8 cellular contexts compared by ENCODE assay signal in the genomic region with DNA sequence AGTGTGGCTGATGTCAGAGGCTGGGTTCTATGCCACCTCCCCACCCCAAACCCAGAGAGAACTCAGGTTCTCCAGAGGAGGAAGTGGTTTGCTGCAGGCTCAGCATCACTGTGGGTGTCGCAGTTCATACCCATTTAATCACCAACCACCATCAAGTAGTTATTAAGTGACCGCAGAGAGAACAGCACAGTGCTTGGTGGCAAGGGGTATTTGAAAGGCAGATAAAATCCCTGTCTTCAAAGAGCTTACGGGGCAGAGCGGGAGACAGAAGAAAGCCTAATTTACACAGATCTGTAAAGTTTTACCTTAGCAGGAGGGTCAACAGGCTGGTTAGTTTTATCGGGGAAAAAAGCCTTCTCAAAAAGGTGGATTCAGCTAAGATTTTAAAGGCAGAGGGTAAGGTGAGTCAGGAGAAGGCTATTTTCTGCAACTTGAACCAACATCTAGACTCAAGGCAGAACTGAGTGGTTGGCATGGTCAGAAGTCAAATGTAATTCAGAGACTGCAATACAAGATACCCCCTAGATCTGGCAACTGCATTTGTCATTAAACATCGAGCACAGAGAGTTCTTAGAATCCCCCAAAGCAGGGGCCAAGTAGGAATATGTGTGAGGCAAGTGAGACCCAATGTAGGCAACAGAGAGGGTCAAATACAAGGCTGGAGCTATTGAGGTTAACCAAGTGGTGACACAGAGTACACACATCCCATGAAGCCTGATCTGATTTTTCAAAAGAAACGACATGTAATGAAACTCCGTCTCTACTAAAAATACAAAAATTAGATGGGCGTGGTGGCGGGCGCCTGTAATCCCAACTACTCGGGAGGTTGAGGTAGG. TPM values are rescaled to one million over a fixed set of nuclear protein-coding genes. Genes with fewer than 3 reads are reported as not detected.
A peak's percentile ranks its signal among the peaks of the same experiment; 100 is the strongest.
DNase-seq lines count a peak whose midpoint lies in the region; ATAC-seq and TF ChIP-seq lines count a peak whose summit lies in the region.

No MANE protein-coding gene starts in this region.

- no peak overlapping the region for H3K27ac ChIP-seq in substantia nigra (ENCODE audit: low read depth, low read length, poor library complexity, severe bottlenecking)

- ATAC-seq in left cardiac atrium (peak; percentile 10 to 47), natural killer cell (peak; percentile 65 to 88 (median 84)), HG02885 (IDR thresholded peaks at IDR 0.05; ENCODE audit: poor library complexity, unreplicated experiment) (no peak)

- TF ChIP-seq CTCF in natural killer cell (IDR thresholded peaks at IDR 0.05) = no peak

- no peaks in the 10 kb centered on the region for H3K9me3 Mint-ChIP-seq in activated T-helper 1 cell treated with anti-CD3 and anti-CD28 coated beads, Interleukin-12 subunit alpha, Interleukin-12 subunit beta, Interleukin-2, Interleukin-4 antibody, amounts not matched to agents 30 ng/mL and 10 ng/mL and 1 ng/mL, durations not matched to agents 14 hours and 24 hours and 36 hours
- H3K9me3 Mint-ChIP-seq in natural killer cell = no peaks in the 10 kb centered on the region

- DNase-seq in left cardiac atrium = no peak
- DNase-seq in cardiac septum (ENCODE audit: low spot score) = no peak
- DNase-seq in activated T-helper 1 cell treated with anti-CD3 and anti-CD28 coated beads, Interleukin-12 subunit alpha, Interleukin-12 subunit beta, Interleukin-2, Interleukin-4 antibody, amounts not matched to agents 30 ng/mL and 10 ng/mL and 1 ng/mL, durations not matched to agents 14 hours and 24 hours and 36 hours (ENCODE audit: low spot score) = peak; percentile 67
- DNase-seq in natural killer cell = peak; percentile 74
- DNase-seq in NCI-H2029 (lab: John Stamatoyannopoulos, UW) = no peak
- DNase-seq in NCI-H82 treated with DMSO at 0.1 percent for 48 hours (lab: John Stamatoyannopoulos, UW; ENCODE audit: unreplicated experiment) = no peak
- DNase-seq in substantia nigra (lab: John Stamatoyannopoulos, UW) = no peak

- H3K4me1 Mint-ChIP-seq in activated T-helper 1 cell treated with anti-CD3 and anti-CD28 coated beads, Interleukin-12 subunit alpha, Interleukin-12 subunit beta, Interleukin-2, Interleukin-4 antibody, amounts not matched to agents 30 ng/mL and 10 ng/mL and 1 ng/mL, durations not matched to agents 14 hours and 24 hours and 36 hours (ENCODE audit: low read depth) = peaks cover 89% of the 10 kb centered on the region
- H3K4me1 Mint-ChIP-seq in natural killer cell = peaks cover 86 to 88% of the 10 kb centered on the region in 2 donors

- H3K36me3 Mint-ChIP-seq in activated T-helper 1 cell treated with anti-CD3 and anti-CD28 coated beads, Interleukin-12 subunit alpha, Interleukin-12 subunit beta, Interleukin-2, Interleukin-4 antibody, amounts not matched to agents 30 ng/mL and 10 ng/mL and 1 ng/mL, durations not matched to agents 14 hours and 24 hours and 36 hours (ENCODE audit: low read depth) = peaks cover 34% of the 10 kb centered on the region
- peaks cover 9% of the 10 kb centered on the region for H3K36me3 Mint-ChIP-seq in natural killer cell

- peak overlapping the region; percentile 79 for H3K27ac Mint-ChIP-seq in activated T-helper 1 cell treated with anti-CD3 and anti-CD28 coated beads, Interleukin-12 subunit alpha, Interleukin-12 subunit beta, Interleukin-2, Interleukin-4 antibody, amounts not matched to agents 30 ng/mL and 10 ng/mL and 1 ng/mL, durations not matched to agents 14 hours and 24 hours and 36 hours
- peak overlapping the region; percentile 89 to 94 for H3K27ac Mint-ChIP-seq in natural killer cell

- intact Hi-C loops in left cardiac atrium (cut with DNase I) = no loop called here
- intact Hi-C loops in cardiac septum (cut with DNase I) = no loop called here
- intact Hi-C loops in activated T-helper 1 cell treated with anti-CD3 and anti-CD28 coated beads, Interleukin-12 subunit alpha, Interleukin-12 subunit beta, Interleukin-2, Interleukin-4 antibody, amounts not matched to agents 30 ng/mL and 10 ng/mL and 1 ng/mL, durations not matched to agents 14 hours and 24 hours and 36 hours (cut with micrococcal nuclease) = loop anchor here (1.0 to 5.0 kb wide), 4 partner anchors 12 to 135 kb away; a partner anchor contains a TSS
- intact Hi-C loops in natural killer cell (cut with micrococcal nuclease) = loop anchor here (1.0 to 2.0 kb wide), 3 partner anchors 10 to 39 kb away; a partner anchor contains a TSS

- H3K4me3 Mint-ChIP-seq in activated T-helper 1 cell treated with anti-CD3 and anti-CD28 coated beads, Interleukin-12 subunit alpha, Interleukin-12 subunit beta, Interleukin-2, Interleukin-4 antibody, amounts not matched to agents 30 ng/mL and 10 ng/mL and 1 ng/mL, durations not matched to agents 14 hours and 24 hours and 36 hours = peak overlapping the region; percentile 69
- peak overlapping the region; percentile 89 for H3K4me3 Mint-ChIP-seq in natural killer cell

- H3K27me3 Mint-ChIP-seq in activated T-helper 1 cell treated with anti-CD3 and anti-CD28 coated beads, Interleukin-12 subunit alpha, Interleukin-12 subunit beta, Interleukin-2, Interleukin-4 antibody, amounts not matched to agents 30 ng/mL and 10 ng/mL and 1 ng/mL, durations not matched to agents 14 hours and 24 hours and 36 hours (ENCODE audit: insufficient read depth) = no peaks in the 10 kb centered on the region
- no peaks in the 10 kb centered on the region for H3K27me3 Mint-ChIP-seq in natural killer cell (ENCODE audit: low read depth in 2 of 2)

RNA-seq across cellular contexts. Expression of a gene that starts 13.2 kb away (rescaled TPM):
- total RNA-seq in left cardiac atrium = 10 to 100 TPM; 70.3 to 86.1 TPM
- total RNA-seq in cardiac septum = 73.8 TPM
- total RNA-seq in activated T-helper 1 cell treated with anti-CD3 and anti-CD28 coated beads, Interleukin-12 subunit alpha, Interleukin-12 subunit beta, Interleukin-2, Interleukin-4 antibody, amounts not matched to agents 30 ng/mL and 10 ng/mL and 1 ng/mL, durations not matched to agents 14 hours and 24 hours and 36 hours = 53.0 and 57.7 TPM in 2 replicates
- 100 to 1,000 TPM; 436 to 504 (median 478) TPM for total RNA-seq in natural killer cell

RNA-seq across cellular contexts. Expression of a gene that starts 39.4 kb away (rescaled TPM):
- total RNA-seq in left cardiac atrium (over 10,000 TPM; 14,688 to 67,133 TPM), cardiac septum (27,323 TPM), natural killer cell (over 10,000 TPM; 12,095 to 13,816 (median 12,822) TPM)
- 5,055 and 7,832 TPM in 2 replicates for total RNA-seq in activated T-helper 1 cell treated with anti-CD3 and anti-CD28 coated beads, Interleukin-12 subunit alpha, Interleukin-12 subunit beta, Interleukin-2, Interleukin-4 antibody, amounts not matched to agents 30 ng/mL and 10 ng/mL and 1 ng/mL, durations not matched to agents 14 hours and 24 hours and 36 hours

RNA-seq across cellular contexts. Expression of a gene that starts 40.7 kb away (rescaled TPM):
- 1,000 to 10,000 TPM; 1,261 to 6,779 TPM for total RNA-seq in left cardiac atrium
- total RNA-seq in cardiac septum = 3,560 TPM
- 2,369 and 3,474 TPM in 2 replicates for total RNA-seq in activated T-helper 1 cell treated with anti-CD3 and anti-CD28 coated beads, Interleukin-12 subunit alpha, Interleukin-12 subunit beta, Interleukin-2, Interleukin-4 antibody, amounts not matched to agents 30 ng/mL and 10 ng/mL and 1 ng/mL, durations not matched to agents 14 hours and 24 hours and 36 hours
- 1,000 to 10,000 TPM in 2 of 3 donors, 100 to 1,000 TPM in 1; 768 to 1,610 (median 1,101) TPM for total RNA-seq in natural killer cell

RNA-seq across cellular contexts. Expression of a gene that starts 49.8 kb away (rescaled TPM):
- total RNA-seq in left cardiac atrium (1 to 10 TPM; 2.8 to 5.8 TPM), cardiac septum (2.4 TPM), natural killer cell (1 to 10 TPM; 2.0 to 2.1 (median 2.1) TPM)
- 1.0 and 1.7 TPM in 2 replicates for total RNA-seq in activated T-helper 1 cell treated with anti-CD3 and anti-CD28 coated beads, Interleukin-12 subunit alpha, Interleukin-12 subunit beta, Interleukin-2, Interleukin-4 antibody, amounts not matched to agents 30 ng/mL and 10 ng/mL and 1 ng/mL, durations not matched to agents 14 hours and 24 hours and 36 hours

RNA-seq across cellular contexts. Expression of a gene that starts 51.4 kb away (rescaled TPM):
- 1,000 to 10,000 TPM; 1,049 to 1,054 TPM for total RNA-seq in left cardiac atrium
- 594 TPM for total RNA-seq in cardiac septum
- 2,459 and 2,531 TPM in 2 replicates for total RNA-seq in activated T-helper 1 cell treated with anti-CD3 and anti-CD28 coated beads, Interleukin-12 subunit alpha, Interleukin-12 subunit beta, Interleukin-2, Interleukin-4 antibody, amounts not matched to agents 30 ng/mL and 10 ng/mL and 1 ng/mL, durations not matched to agents 14 hours and 24 hours and 36 hours
- 100 to 1,000 TPM; 587 to 791 (median 689) TPM for total RNA-seq in natural killer cell

Comparison
In these comparisons a context has a peak if more than half of its experiments do, and no peak if none do; other contexts are left out.
1. DNase-seq: peak in activated T-helper 1 cell treated with anti-CD3 and anti-CD28 coated beads, Interleukin-12 subunit alpha, Interleukin-12 subunit beta, Interleukin-2, Interleukin-4 antibody, amounts not matched to agents 30 ng/mL and 10 ng/mL and 1 ng/mL, durations not matched to agents 14 hours and 24 hours and 36 hours (single experiment) and natural killer cell (single experiment); none in left cardiac atrium (single experiment), cardiac septum (single experiment), NCI-H2029 (single experiment), NCI-H82 treated with DMSO at 0.1 percent for 48 hours (single experiment) and substantia nigra (0 of 49).
2. intact Hi-C loops: an anchor here in activated T-helper 1 cell treated with anti-CD3 and anti-CD28 coated beads, Interleukin-12 subunit alpha, Interleukin-12 subunit beta, Interleukin-2, Interleukin-4 antibody, amounts not matched to agents 30 ng/mL and 10 ng/mL and 1 ng/mL, durations not matched to agents 14 hours and 24 hours and 36 hours (1.0 to 5.0 kb wide) and natural killer cell (1.0 to 2.0 kb wide); none called in left cardiac atrium and cardiac septum.